In the genomic region with DNA sequence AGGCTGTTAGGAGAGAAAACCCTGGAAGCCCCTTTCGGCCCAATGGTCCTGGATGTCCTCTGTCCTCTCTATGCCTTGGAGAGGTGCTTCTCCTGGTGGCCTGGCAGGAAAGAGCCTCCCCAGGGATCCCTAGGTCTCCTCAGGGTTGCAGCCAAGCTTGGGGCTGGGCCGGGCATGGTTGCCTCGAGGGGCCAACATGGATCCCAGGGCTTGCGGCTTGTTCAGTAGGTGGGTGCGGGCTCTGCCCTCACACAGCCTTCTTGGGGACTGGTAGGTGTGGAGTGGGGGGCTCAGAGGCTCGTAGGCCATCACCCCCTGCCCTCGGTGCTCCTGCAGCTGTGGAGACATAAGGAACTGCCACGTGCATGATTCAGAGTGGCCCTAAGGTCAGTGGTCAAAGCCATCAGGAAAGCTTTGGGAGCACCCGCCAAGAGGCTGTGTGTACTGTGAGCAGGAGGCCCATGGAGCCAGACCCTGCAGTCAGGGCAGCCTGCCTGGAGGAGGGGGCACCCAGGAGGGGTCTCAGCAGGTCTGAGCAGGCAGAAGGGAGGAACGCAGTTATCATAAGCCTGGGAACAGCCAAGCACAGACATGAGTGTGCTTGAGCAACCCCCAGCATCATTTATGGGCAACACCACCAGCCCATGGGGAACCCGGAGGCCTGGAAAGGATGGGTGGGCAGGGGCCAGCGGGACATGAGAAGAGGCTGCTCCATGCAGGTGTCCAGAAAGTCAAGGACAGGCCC, we compare ENCODE assay signal across 30 cellular contexts.
"Had no signal": no experiment of that assay in that cellular context is flagged by ENCODE, and none has a peak within 500 bp of the region (broad histone marks: within the 10 kb centered on the region; RNA-seq: fewer than 3 reads in every experiment).

No MANE protein-coding gene starts in this region.

- H3K27ac Mint-ChIP-seq: activated CD4-positive, alpha-beta memory T cell treated with anti-CD3 and anti-CD28 coated beads for 36 hours; activated CD4-positive, alpha-beta T cell treated with anti-CD3 and anti-CD28 coated beads for 36 hours; activated CD4-positive, alpha-beta T cell treated with anti-CD3 and anti-CD28 coated beads, Interleukin-2, amount 10 ng/mL, durations not matched to agents 24 days and 14 days; activated CD8-positive, alpha-beta memory T cell treated with anti-CD3 and anti-CD28 coated beads, Interleukin-2, amount 10 ng/mL, durations not matched to agents 7 days and 5 days; activated CD8-positive, alpha-beta T cell treated with anti-CD3 and anti-CD28 coated beads, Interleukin-2, amount 10 ng/mL, durations not matched to agents 7 days and 5 days; activated naive CD4-positive, alpha-beta T cell treated with anti-CD3 and anti-CD28 coated beads for 36 hours; activated naive CD4-positive, alpha-beta T cell treated with anti-CD3 and anti-CD28 coated beads, Interleukin-2, amount 50 U/mL, for 72 hours; activated naive CD8-positive, alpha-beta T cell treated with anti-CD3 and anti-CD28 coated beads, Interleukin-2, amount 10 ng/mL, durations not matched to agents 7 days and 5 days; activated T-helper 1 cell treated with anti-CD3 and anti-CD28 coated beads, Interleukin-12 subunit alpha, Interleukin-12 subunit beta, Interleukin-2, Interleukin-4 antibody, amounts not matched to agents 30 ng/mL and 10 ng/mL and 1 ng/mL, durations not matched to agents 14 hours and 24 hours and 36 hours; activated T-helper 2 cell treated with anti-CD3 and anti-CD28 coated beads, Interferon-gamma antibody, Interleukin-2, Interleukin-4, amounts not matched to agents 10 μg/mL and 5 μg/mL and 100 μg/mL, durations not matched to agents 14 hours and 24 hours and 36 hours; effector memory CD8-positive, alpha-beta T cell had no signal

- H3K27me3 ChIP-seq: ascending aorta, brain microvascular endothelial cell, esophagus muscularis mucosa, gastrocnemius medialis had no signal

- H3K27ac ChIP-seq: ascending aorta, brain microvascular endothelial cell, esophagus muscularis mucosa, foreskin keratinocyte, gastrocnemius medialis had no signal

- FAIRE-seq: colon had no signal

- H3K4me1 ChIP-seq: ascending aorta, esophagus muscularis mucosa, foreskin keratinocyte, gastrocnemius medialis had no signal

- H3K4me3 ChIP-seq: ascending aorta, esophagus muscularis mucosa, gastrocnemius medialis had no signal

- H3K27me3 Mint-ChIP-seq: activated CD4-positive, alpha-beta memory T cell treated with anti-CD3 and anti-CD28 coated beads for 36 hours; activated CD4-positive, alpha-beta T cell treated with anti-CD3 and anti-CD28 coated beads for 36 hours; activated CD4-positive, alpha-beta T cell treated with anti-CD3 and anti-CD28 coated beads, Interleukin-2, amount 10 ng/mL, durations not matched to agents 24 days and 14 days; activated CD8-positive, alpha-beta memory T cell treated with anti-CD3 and anti-CD28 coated beads, Interleukin-2, amount 10 ng/mL, durations not matched to agents 7 days and 5 days; activated naive CD8-positive, alpha-beta T cell treated with anti-CD3 and anti-CD28 coated beads, Interleukin-2, amount 10 ng/mL, durations not matched to agents 7 days and 5 days had no signal

- H3K4me3 Mint-ChIP-seq: activated CD4-positive, alpha-beta memory T cell treated with anti-CD3 and anti-CD28 coated beads for 36 hours; activated CD4-positive, alpha-beta T cell treated with anti-CD3 and anti-CD28 coated beads for 36 hours; activated CD4-positive, alpha-beta T cell treated with anti-CD3 and anti-CD28 coated beads, Interleukin-2, amount 10 ng/mL, durations not matched to agents 24 days and 14 days; activated CD8-positive, alpha-beta memory T cell treated with anti-CD3 and anti-CD28 coated beads, Interleukin-2, amount 10 ng/mL, durations not matched to agents 7 days and 5 days; activated CD8-positive, alpha-beta T cell treated with anti-CD3 and anti-CD28 coated beads, Interleukin-2, amount 10 ng/mL, durations not matched to agents 7 days and 5 days; activated naive CD4-positive, alpha-beta T cell treated with anti-CD3 and anti-CD28 coated beads for 36 hours; activated naive CD8-positive, alpha-beta T cell treated with anti-CD3 and anti-CD28 coated beads, Interleukin-2, amount 10 ng/mL, durations not matched to agents 7 days and 5 days; activated T-helper 1 cell treated with anti-CD3 and anti-CD28 coated beads, Interleukin-12 subunit alpha, Interleukin-12 subunit beta, Interleukin-2, Interleukin-4 antibody, amounts not matched to agents 30 ng/mL and 10 ng/mL and 1 ng/mL, durations not matched to agents 14 hours and 24 hours and 36 hours; effector memory CD8-positive, alpha-beta T cell had no signal

- ATAC-seq: activated CD4-positive, alpha-beta T cell treated with anti-CD3 and anti-CD28 coated beads for 36 hours; activated CD8-positive, alpha-beta memory T cell treated with anti-CD3 and anti-CD28 coated beads, Interleukin-2, amount 10 ng/mL, durations not matched to agents 7 days and 5 days; activated CD8-positive, alpha-beta T cell treated with anti-CD3 and anti-CD28 coated beads, Interleukin-2, amount 10 ng/mL, durations not matched to agents 7 days and 5 days; activated naive CD4-positive, alpha-beta T cell treated with anti-CD3 and anti-CD28 coated beads, Interleukin-2, amount 50 U/mL, for 72 hours; effector memory CD8-positive, alpha-beta T cell; foreskin keratinocyte; gastrocnemius medialis had no signal

- H3K9me3 Mint-ChIP-seq: activated CD4-positive, alpha-beta memory T cell treated with anti-CD3 and anti-CD28 coated beads for 36 hours; activated CD4-positive, alpha-beta T cell treated with anti-CD3 and anti-CD28 coated beads, Interleukin-2, amount 10 ng/mL, durations not matched to agents 24 days and 14 days; activated naive CD4-positive, alpha-beta T cell treated with anti-CD3 and anti-CD28 coated beads for 36 hours; activated naive CD4-positive, alpha-beta T cell treated with anti-CD3 and anti-CD28 coated beads, Interleukin-2, amount 50 U/mL, for 72 hours; activated naive CD8-positive, alpha-beta T cell treated with anti-CD3 and anti-CD28 coated beads, Interleukin-2, amount 10 ng/mL, durations not matched to agents 7 days and 5 days; activated T-helper 1 cell treated with anti-CD3 and anti-CD28 coated beads, Interleukin-12 subunit alpha, Interleukin-12 subunit beta, Interleukin-2, Interleukin-4 antibody, amounts not matched to agents 30 ng/mL and 10 ng/mL and 1 ng/mL, durations not matched to agents 14 hours and 24 hours and 36 hours; activated T-helper 2 cell treated with anti-CD3 and anti-CD28 coated beads, Interferon-gamma antibody, Interleukin-2, Interleukin-4, amounts not matched to agents 10 μg/mL and 5 μg/mL and 100 μg/mL, durations not matched to agents 14 hours and 24 hours and 36 hours; effector memory CD8-positive, alpha-beta T cell had no signal

- DNase-seq: activated CD4-positive, alpha-beta memory T cell treated with anti-CD3 and anti-CD28 coated beads for 36 hours; activated CD4-positive, alpha-beta T cell treated with anti-CD3 and anti-CD28 coated beads for 36 hours; activated CD4-positive, alpha-beta T cell treated with anti-CD3 and anti-CD28 coated beads, Interleukin-2, amount 10 ng/mL, durations not matched to agents 24 days and 14 days; activated CD4-positive, CD25-positive, alpha-beta regulatory T cell; activated CD4-positive, CD25-positive, alpha-beta regulatory T cell treated with anti-CD3 and anti-CD28 coated beads, Interleukin-2, amount 50 U/mL, for 72 hours; activated CD8-positive, alpha-beta memory T cell treated with anti-CD3 and anti-CD28 coated beads, Interleukin-2, amount 10 ng/mL, durations not matched to agents 7 days and 5 days; activated CD8-positive, alpha-beta memory T cell treated with anti-CD3 and anti-CD28 coated beads, Interleukin-2, amount 50 U/mL, for 4 hours; activated CD8-positive, alpha-beta T cell treated with anti-CD3 and anti-CD28 coated beads, Interleukin-2, amount 10 ng/mL, durations not matched to agents 7 days and 5 days; activated effector memory CD4-positive, alpha-beta T cell treated with anti-CD3 and anti-CD28 coated beads, Interleukin-2, amount 50 U/mL, for 16 hours; activated naive CD4-positive, alpha-beta T cell treated with anti-CD3 and anti-CD28 coated beads for 36 hours; activated naive CD8-positive, alpha-beta T cell treated with anti-CD3 and anti-CD28 coated beads, Interleukin-2, amount 10 ng/mL, durations not matched to agents 7 days and 5 days; activated T-cell treated with anti-CD3 and anti-CD28 coated beads, Interleukin-2, amount 50 U/mL, for 1 hour; activated T-cell treated with anti-CD3 and anti-CD28 coated beads, Interleukin-2, amount 50 U/mL, for 48 hours; brain microvascular endothelial cell; caudate nucleus; cortex of kidney; dermis blood vessel endothelial cell; effector CD4-positive, alpha-beta T cell; effector memory CD8-positive, alpha-beta T cell; erythroblast; foreskin keratinocyte; gastrocnemius medialis; glutamatergic neuron; T-helper 2 cell had no signal

- H3K4me1 Mint-ChIP-seq: activated CD4-positive, alpha-beta T cell treated with anti-CD3 and anti-CD28 coated beads for 36 hours; activated CD4-positive, alpha-beta T cell treated with anti-CD3 and anti-CD28 coated beads, Interleukin-2, amount 10 ng/mL, durations not matched to agents 24 days and 14 days; activated CD8-positive, alpha-beta memory T cell treated with anti-CD3 and anti-CD28 coated beads, Interleukin-2, amount 10 ng/mL, durations not matched to agents 7 days and 5 days; activated naive CD8-positive, alpha-beta T cell treated with anti-CD3 and anti-CD28 coated beads, Interleukin-2, amount 10 ng/mL, durations not matched to agents 7 days and 5 days had no signal

- H3K9me3 ChIP-seq: ascending aorta, esophagus muscularis mucosa, gastrocnemius medialis had no signal

- H3K36me3 ChIP-seq: gastrocnemius medialis had no signal
